ENCODE assay signal across 8 cellular contexts in genomic region chrY:7085606-7086005, GRCh38.
DNase-seq lines count a peak whose midpoint lies in the region; ATAC-seq and FAIRE-seq lines count a peak whose summit lies in the region.

No MANE protein-coding gene starts in this region.

- no peaks in the 10 kb centered on the region for H3K27me3 Mint-ChIP-seq in activated T-cell treated with anti-CD3 and anti-CD28 coated beads, Interleukin-2, amount 50 U/mL, for 72 hours (ENCODE audit: low read depth)

- H3K36me3 Mint-ChIP-seq in activated T-cell treated with anti-CD3 and anti-CD28 coated beads, Interleukin-2, amount 50 U/mL, for 72 hours (ENCODE audit: insufficient read depth in 2 of 2) = no peaks in the 10 kb centered on the region

- H4K20me1 ChIP-seq in Karpas-422 (ENCODE audit: insufficient read depth, low read depth, low read length) = no peaks in the 10 kb centered on the region

- no peaks in the 10 kb centered on the region for H3K36me3 ChIP-seq in Karpas-422 (ENCODE audit: insufficient read depth, low read length)

- H3K9me3 ChIP-seq in Karpas-422 (ENCODE audit: low read length) = no peaks in the 10 kb centered on the region

- no peak overlapping the region for H3K4me3 ChIP-seq in Karpas-422 (ENCODE audit: low read length)

- no peak overlapping the region for H3K9ac ChIP-seq in Karpas-422 (ENCODE audit: low read length)

- no peak overlapping the region for H3K27ac ChIP-seq in Karpas-422 (ENCODE audit: low read length)

- no peaks in the 10 kb centered on the region for H3K9me2 ChIP-seq in Karpas-422 (replicated peaks; ENCODE audit: insufficient read depth, low read length)

- H3K4me2 ChIP-seq in Karpas-422 (ENCODE audit: low read depth, low read length, poor library complexity, severe bottlenecking) = no peak overlapping the region

- H3K4me1 ChIP-seq in Karpas-422 (ENCODE audit: low read length) = no peaks in the 10 kb centered on the region

- no peaks in the 10 kb centered on the region for H3K4me1 Mint-ChIP-seq in activated T-cell treated with anti-CD3 and anti-CD28 coated beads, Interleukin-2, amount 50 U/mL, for 72 hours (ENCODE audit: low read depth)

- H3K79me2 ChIP-seq in Karpas-422 (ENCODE audit: low read length) = no peaks in the 10 kb centered on the region

- no peaks in the 10 kb centered on the region for H3K27me3 ChIP-seq in Karpas-422 (ENCODE audit: low read length)

- DNase-seq in GM19239 (ENCODE audit: insufficient read length, low spot score) (peak; percentile 31), LHCN-M2 (ENCODE audit: low read depth) (peak; percentile 37), left lobe of liver (ENCODE audit: low spot score) (peak; percentile 71), mesenteric fat pad (ENCODE audit: low spot score) (no peak), OCI-M1 (lab: John Stamatoyannopoulos, UW) (no peak), NCI-H1436 treated with DMSO at 0.1 percent for 48 hours (lab: John Stamatoyannopoulos, UW) (no peak), Karpas-422 (no peak)
- DNase-seq in activated T-cell treated with anti-CD3 and anti-CD28 coated beads, Interleukin-2, amount 50 U/mL, for 72 hours = peak in 1 of 2 donors; percentile 78

- H3K9me3 Mint-ChIP-seq in activated T-cell treated with anti-CD3 and anti-CD28 coated beads, Interleukin-2, amount 50 U/mL, for 72 hours = no peaks in the 10 kb centered on the region

- H2AFZ ChIP-seq in Karpas-422 (ENCODE audit: low read length) = no peak overlapping the region

- peak overlapping the region; percentile 55 for H3K27ac Mint-ChIP-seq in activated T-cell treated with anti-CD3 and anti-CD28 coated beads, Interleukin-2, amount 50 U/mL, for 72 hours

- H3K4me3 Mint-ChIP-seq in activated T-cell treated with anti-CD3 and anti-CD28 coated beads, Interleukin-2, amount 50 U/mL, for 72 hours = no peak overlapping the region

- ATAC-seq in activated T-cell treated with anti-CD3 and anti-CD28 coated beads, Interleukin-2, amount 50 U/mL, for 72 hours (replicated peaks in 1 of 2) = peak in 1 of 2 donors; percentile 81
- peak; percentile 99 for ATAC-seq in left lobe of liver

- no peak for FAIRE-seq in GM19239 (lab: Jason Lieb, UNC)

Comparison
In these comparisons a context has a peak if more than half of its experiments do, and no peak if none do; other contexts are left out.
1. DNase-seq: peak in GM19239 (single experiment), LHCN-M2 (single experiment) and left lobe of liver (single experiment); none in mesenteric fat pad (single experiment), OCI-M1 (single experiment), NCI-H1436 treated with DMSO at 0.1 percent for 48 hours (single experiment) and Karpas-422 (single experiment).